In genomic region chr3:145889730-145890129, GRCh38 we compare ENCODE assay signal across 15 cellular contexts.
"Had no signal": no experiment of that assay in that cellular context is flagged by ENCODE, and none has a peak within 500 bp of the region (broad histone marks: within the 10 kb centered on the region; RNA-seq: fewer than 3 reads in every experiment).

No MANE protein-coding gene starts in this region.

- H3K27ac Mint-ChIP-seq: activated B cell treated with CpG ODN at 0.5 μM for 24 hours; activated CD4-positive, alpha-beta T cell treated with anti-CD3 and anti-CD28 coated beads, Interleukin-2, amount 10 ng/mL, durations not matched to agents 24 days and 14 days; activated naive CD4-positive, alpha-beta T cell treated with anti-CD3 and anti-CD28 coated beads for 36 hours; nephron had no signal

- H3K27ac ChIP-seq: cardiac muscle cell, heart left ventricle, sigmoid colon, suprapubic skin, upper lobe of left lung had no signal

- H3K27me3 Mint-ChIP-seq: activated B cell treated with CpG ODN at 0.5 μM for 24 hours; activated CD4-positive, alpha-beta T cell treated with anti-CD3 and anti-CD28 coated beads, Interleukin-2, amount 10 ng/mL, durations not matched to agents 24 days and 14 days had no signal

- H3K4me1 Mint-ChIP-seq: activated B cell treated with CpG ODN at 0.5 μM for 24 hours; activated CD4-positive, alpha-beta T cell treated with anti-CD3 and anti-CD28 coated beads, Interleukin-2, amount 10 ng/mL, durations not matched to agents 24 days and 14 days; nephron had no signal

- H3K27me3 ChIP-seq: cardiac muscle cell, heart left ventricle, sigmoid colon, suprapubic skin, upper lobe of left lung had no signal

- DNase-seq: activated B cell treated with CpG ODN at 0.5 μM for 24 hours; activated CD4-positive, alpha-beta T cell treated with anti-CD3 and anti-CD28 coated beads, Interleukin-2, amount 10 ng/mL, durations not matched to agents 24 days and 14 days; activated naive CD4-positive, alpha-beta T cell treated with anti-CD3 and anti-CD28 coated beads for 36 hours; effector CD4-positive, alpha-beta T cell; foreskin melanocyte; heart left ventricle; islet precursor cell; sigmoid colon; stimulated activated CD4-positive, alpha-beta T cell treated with anti-CD3 and anti-CD28 coated beads, Interleukin-12 subunit alpha, Interleukin-12 subunit beta, amount 100 ng/mL, for 4 hours; stimulated activated naive CD4-positive, alpha-beta T cell; upper lobe of left lung had no signal

- H3K9me3 Mint-ChIP-seq: activated B cell treated with CpG ODN at 0.5 μM for 24 hours; activated CD4-positive, alpha-beta T cell treated with anti-CD3 and anti-CD28 coated beads, Interleukin-2, amount 10 ng/mL, durations not matched to agents 24 days and 14 days; nephron had no signal

- H3K36me3 ChIP-seq: cardiac muscle cell, heart left ventricle, sigmoid colon, suprapubic skin, upper lobe of left lung had no signal

- H3K4me1 ChIP-seq: heart left ventricle, sigmoid colon, suprapubic skin, upper lobe of left lung had no signal

- H3K4me3 Mint-ChIP-seq: activated B cell treated with CpG ODN at 0.5 μM for 24 hours; activated CD4-positive, alpha-beta T cell treated with anti-CD3 and anti-CD28 coated beads, Interleukin-2, amount 10 ng/mL, durations not matched to agents 24 days and 14 days; activated naive CD4-positive, alpha-beta T cell treated with anti-CD3 and anti-CD28 coated beads for 36 hours; nephron had no signal

- ATAC-seq: heart left ventricle, left lobe of liver had no signal

- H3K4me3 ChIP-seq: cardiac muscle cell, heart left ventricle, sigmoid colon, suprapubic skin, upper lobe of left lung had no signal

- H3K9me3 ChIP-seq: heart left ventricle, sigmoid colon, suprapubic skin, upper lobe of left lung had no signal
